Comparison of ENCODE assay signal across 8 cellular contexts in the genomic region with DNA sequence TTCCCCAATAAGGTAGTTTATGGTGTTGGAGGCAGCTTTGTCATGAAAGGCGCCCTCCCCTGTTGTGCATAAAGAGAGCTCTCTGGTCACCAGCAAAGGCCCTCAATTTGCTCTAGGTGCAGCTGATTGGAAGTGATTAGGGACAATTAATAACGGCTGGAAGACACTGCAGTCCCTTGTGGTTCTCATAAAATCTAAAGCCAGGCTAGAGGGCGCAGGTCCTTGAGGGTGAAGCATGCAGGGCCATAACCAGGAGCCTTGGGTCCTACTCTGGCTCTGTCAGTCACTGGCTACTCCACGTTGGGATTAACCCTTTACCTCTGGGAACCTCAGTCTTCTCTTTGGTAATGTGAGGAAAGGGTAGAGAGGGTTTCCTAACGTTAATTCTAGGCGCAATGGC. TPM values are rescaled to one million over a fixed set of nuclear protein-coding genes. Genes with fewer than 3 reads are reported as not detected.
DNase-seq lines count a peak whose midpoint lies in the region; ATAC-seq and TF ChIP-seq lines count a peak whose summit lies in the region.

No MANE protein-coding gene starts in this region.

- ATAC-seq in HG03025 (IDR thresholded peaks at IDR 0.05; ENCODE audit: low FRiP score, unreplicated experiment) = no peak

- H3K4me2 ChIP-seq in OCI-LY3 (ENCODE audit: low read length) = peak overlapping the region; percentile 73

- H3K4me3 ChIP-seq in OCI-LY3 (ENCODE audit: low read length) = peak overlapping the region; percentile 85
- peak overlapping the region; percentile 85 for H3K4me3 ChIP-seq in colonic mucosa
- H3K4me3 ChIP-seq in mucosa of stomach (ENCODE audit: low read length) = peak overlapping the region; percentile 85

- H3K27me3 ChIP-seq in OCI-LY3 (ENCODE audit: low read depth, low read length) (peaks cover 13% of the 10 kb centered on the region), colonic mucosa (no peaks in the 10 kb centered on the region), mucosa of stomach (ENCODE audit: control insufficient read depth, insufficient read depth, low read length) (no peaks in the 10 kb centered on the region)

- H3K36me3 ChIP-seq in ES-I3 (ENCODE audit: insufficient read depth, low read length) (no peaks in the 10 kb centered on the region), OCI-LY3 (replicated peaks; ENCODE audit: low read depth, low read length) (no peaks in the 10 kb centered on the region), colonic mucosa (no peaks in the 10 kb centered on the region), mucosa of stomach (ENCODE audit: control insufficient read depth, insufficient read depth, low read length) (no peaks in the 10 kb centered on the region)

- TF ChIP-seq CTCF in OCI-LY3 (IDR thresholded peaks at IDR 0.05; ENCODE audit: low read depth, low read length) = peak; percentile 54
- no peak for TF ChIP-seq CTCF in colonic mucosa (IDR thresholded peaks at IDR 0.05)

- H2AFZ ChIP-seq in OCI-LY3 (ENCODE audit: low read depth, low read length) = 0 out of 2 replicates have a peak overlapping the region, but pooled peaks have one; percentile 15

- peak overlapping the region; percentile 68 for H3K27ac ChIP-seq in OCI-LY3 (ENCODE audit: low read length)
- peak overlapping the region; percentile 96 for H3K27ac ChIP-seq in colonic mucosa

- peaks cover 6% of the 10 kb centered on the region; the same call in 1 of the 2 replicates for H4K20me1 ChIP-seq in OCI-LY3 (ENCODE audit: insufficient read depth, low read length)

- DNase-seq in HCEC 1CT (peak; percentile 26), colonic mucosa (peak; percentile 28), NCI-H2029 (lab: John Stamatoyannopoulos, UW) (no peak), middle frontal gyrus (ENCODE audit: extremely low spot score, low spot score) (no peak)

- intact Hi-C loops in colonic mucosa (cut with DNase I) = no loop called here

- H3K9ac ChIP-seq in ES-I3 (ENCODE audit: low read depth, low read length) (peak overlapping the region; percentile 70; the same call in 1 of the 2 replicates), OCI-LY3 (ENCODE audit: low read length) (peak overlapping the region; percentile 79), colonic mucosa (ENCODE audit: low read depth in 2 of 2, low read length in 2 of 2) (peak overlapping the region in 1 of 2 donors; percentile 95), mucosa of stomach (ENCODE audit: low read length) (peak overlapping the region; percentile 89)

- H3K79me2 ChIP-seq in OCI-LY3 (ENCODE audit: low read length) = peaks cover 54% of the 10 kb centered on the region

- no peaks in the 10 kb centered on the region for H3K9me3 ChIP-seq in ES-I3 (ENCODE audit: control insufficient read depth, insufficient read depth, low read length)
- no peaks in the 10 kb centered on the region for H3K9me3 ChIP-seq in OCI-LY3 (ENCODE audit: insufficient read depth, low read length)
- no peaks in the 10 kb centered on the region for H3K9me3 ChIP-seq in colonic mucosa
- H3K9me3 ChIP-seq in mucosa of stomach (ENCODE audit: control insufficient read depth, low read length) = no peaks in the 10 kb centered on the region

- peaks cover 6% of the 10 kb centered on the region; the same call in 1 of the 2 replicates for H3K4me1 ChIP-seq in ES-I3 (ENCODE audit: insufficient read depth, low read length)
- H3K4me1 ChIP-seq in OCI-LY3 (ENCODE audit: low read length) = peaks cover 27% of the 10 kb centered on the region
- peaks cover 4% of the 10 kb centered on the region for H3K4me1 ChIP-seq in colonic mucosa
- peaks cover 6% of the 10 kb centered on the region for H3K4me1 ChIP-seq in mucosa of stomach (ENCODE audit: control insufficient read depth, insufficient read depth, low read length)

RNA-seq across cellular contexts. Expression of a gene that starts 1.9 kb away (rescaled TPM):
- 10 to 100 TPM; 35.0 to 52.4 TPM for total RNA-seq in colonic mucosa

Comparison
In these comparisons a context has a peak if more than half of its experiments do, and no peak if none do; other contexts are left out.
1. DNase-seq: peak in HCEC 1CT (single experiment) and colonic mucosa (single experiment); none in NCI-H2029 (single experiment) and middle frontal gyrus (single experiment).
2. Peak in every context shown above with its lines, with median percentiles within 50 percentile points of each other: H3K4me3 ChIP-seq.